7 cellular contexts compared by ENCODE assay signal in genomic region chr19:4007836-4008539, GRCh38. TPM values are rescaled to one million over a fixed set of nuclear protein-coding genes. Genes with fewer than 3 reads are reported as not detected.
DNase-seq lines count a peak whose midpoint lies in the region; ATAC-seq, FAIRE-seq and TF ChIP-seq lines count a peak whose summit lies in the region.

No MANE protein-coding gene starts in this region.

- no peak overlapping the region for H3K14ac ChIP-seq in H1 (ENCODE audit: insufficient read length)

- no peak overlapping the region for H2BK20ac ChIP-seq in H1 (ENCODE audit: low read length)

- FAIRE-seq in H1 (lab: Jason Lieb, UNC): no peak

- H2BK12ac ChIP-seq in H1 (ENCODE audit: low read depth, low read length): no peak overlapping the region

- H4K8ac ChIP-seq in H1 (ENCODE audit: extremely low read depth, insufficient read depth, low read length): peak overlapping the region; percentile 94

- no peak overlapping the region for H2BK15ac ChIP-seq in H1 (ENCODE audit: low read length)

- no peak for TF ChIP-seq RAD21 in H1 (IDR thresholded peaks at IDR 0.05 in 1 of 2, conservative IDR thresholded peaks at IDR 0.05 in 1 of 2; ENCODE audit: low read depth in 2 of 2, low read length in 2 of 2)

- ATAC-seq in HG02870 (IDR thresholded peaks at IDR 0.05; ENCODE audit: unreplicated experiment): peak; percentile 10
- ATAC-seq in T-helper 17 cell: no peak
- peak; percentile 8 for ATAC-seq in aorta (ENCODE audit: low FRiP score)

- DNase-seq in T-helper 17 cell: no peak
- DNase-seq in H1 (ENCODE audit: low read depth in 1 of 2, low spot score in 2 of 2): peak in 1 of 2 experiments; percentile 55
- DNase-seq in aorta: no peak
- DNase-seq in HEK293T (ENCODE audit: extremely low spot score): no peak

- peak overlapping the region; percentile 29 for H3K27ac Mint-ChIP-seq in T-helper 17 cell

- peak overlapping the region; percentile 63 to 96 for H3K4me2 ChIP-seq in H1 (ENCODE audit: insufficient read depth in 1 of 2, low read depth in 2 of 2, low read length in 2 of 2)

- intact Hi-C loops in aorta (cut with DNase I): loop anchor here in 1 of 2 donors (2.0 to 5.0 kb wide), 2 partner anchors 39 to 49 kb away; no protein-coding TSS in a partner anchor

- no peak overlapping the region; the same call in 1 of the 2 replicates for H3K18ac ChIP-seq in H1 (ENCODE audit: extremely low read depth, low read length)

- peaks cover 13 to 45% of the 10 kb centered on the region in 2 experiments for H3K79me2 ChIP-seq in H1 (ENCODE audit: control insufficient read depth in 1 of 2, insufficient read depth in 2 of 2, low read length in 2 of 2)

- H3K36me3 ChIP-seq in H1 (ENCODE audit: control insufficient read depth in 2 of 4, insufficient read depth in 4 of 4, low read length in 3 of 4) (peaks cover 0 to 4% (median 2%) of the 10 kb centered on the region in 4 experiments; a peak in 3 of 8 replicates), muscle layer of duodenum (ENCODE audit: control insufficient read depth in 1 of 2, insufficient read depth in 2 of 2, low read length in 2 of 2) (peaks cover 0 to 5% of the 10 kb centered on the region in 2 donors), aorta (ENCODE audit: control insufficient read depth in 1 of 2, insufficient read depth in 2 of 2, low read length in 1 of 2) (no peaks in the 10 kb centered on the region)

- CTCF ChIA-PET in H1 (lab: Charles Lee; ENCODE audit: partially characterized antibody) (interaction anchor here (1.0 to 1.5 kb wide), 2 partner anchors 9 to 20 kb away, joined by 3 to 5 read pairs; no protein-coding TSS in a partner anchor), HEK293T (lab: Yijun Ruan, JAX) (no interaction called here)

- H2AK5ac ChIP-seq in H1 (ENCODE audit: low read depth, low read length): no peak overlapping the region

- no peak overlapping the region for H2BK120ac ChIP-seq in H1 (replicated peaks; ENCODE audit: low read depth, low read length)

- H3K27me3 ChIP-seq in H1 (replicated peaks in 1 of 4; ENCODE audit: control insufficient read depth in 3 of 4, extremely low read depth in 1 of 4, insufficient read depth in 3 of 4, low read length in 3 of 4) (no peaks in the 10 kb centered on the region), muscle layer of duodenum (ENCODE audit: low read depth, low read length) (no peaks in the 10 kb centered on the region), aorta (ENCODE audit: control insufficient read depth in 1 of 2, insufficient read depth in 2 of 2, low read length in 1 of 2) (no peaks in the 10 kb centered on the region)

- peaks cover 16% of the 10 kb centered on the region for H3K4me1 Mint-ChIP-seq in T-helper 17 cell

- peaks cover 16 to 22% of the 10 kb centered on the region in 2 experiments for H4K20me1 ChIP-seq in H1 (replicated peaks in 1 of 2; ENCODE audit: control insufficient read depth in 1 of 2, insufficient read depth in 2 of 2, low read length in 2 of 2)

- POLR2A ChIA-PET in H1 (lab: Charles Lee; ENCODE audit: partially characterized antibody): interaction anchor here (0.9 to 7.2 kb wide), 15 partner anchors 11 to 132 kb away, joined by 3 to 125 read pairs (median 5); partner anchors contain the start of genes EEF2 and NMRK2
- POLR2A ChIA-PET in HEK293T (lab: Yijun Ruan, JAX): interaction anchor here (1.2 to 3.5 kb wide), 7 partner anchors 10 to 246 kb away, joined by 4 to 13 read pairs (median 10); partner anchors contain the start of genes APBA3, EEF2 and MRPL54

- H3K27me3 Mint-ChIP-seq in T-helper 17 cell: no peaks in the 10 kb centered on the region

- H3K4ac ChIP-seq in H1 (replicated peaks; ENCODE audit: insufficient read length, low read depth, low read length): no peak overlapping the region

- H3K9me3 ChIP-seq in T-helper 17 cell (ENCODE audit: control insufficient read depth, low read length, poor library complexity, severe bottlenecking) (no peaks in the 10 kb centered on the region), H1 (ENCODE audit: insufficient read depth in 2 of 2, low read depth in 1 of 2, low read length in 1 of 2) (no peaks in the 10 kb centered on the region), muscle layer of duodenum (ENCODE audit: control insufficient read depth in 1 of 2, low read length in 2 of 2) (no peaks in the 10 kb centered on the region), aorta (ENCODE audit: control insufficient read depth, low read length) (no peaks in the 10 kb centered on the region)

- no peak overlapping the region for H4K91ac ChIP-seq in H1 (replicated peaks; ENCODE audit: insufficient read length, low read length)

- H3K4me3 Mint-ChIP-seq in T-helper 17 cell: peak overlapping the region; percentile 90

- peak overlapping the region; percentile 53 to 70 (median 63) for H3K9ac ChIP-seq in H1 (replicated peaks in 1 of 4; ENCODE audit: extremely low read depth in 1 of 4, low read depth in 3 of 4, low read length in 3 of 4)

- peaks cover 8% of the 10 kb centered on the region; the same call in 1 of the 2 replicates for H3K79me1 ChIP-seq in H1 (ENCODE audit: low read depth, low read length)

- TF ChIP-seq POLR2A in H1 (IDR thresholded peaks at IDR 0.05; ENCODE audit: control extremely low read depth in 1 of 2, low read depth in 2 of 2, low read length in 2 of 2): no peak

- H3K56ac ChIP-seq in H1 (replicated peaks; ENCODE audit: insufficient read length, low read depth, low read length): peak overlapping the region; percentile 59

- H3K4me1 ChIP-seq in H1 (replicated peaks in 1 of 4; ENCODE audit: control insufficient read depth in 3 of 4, insufficient read depth in 4 of 4, low read length in 3 of 4): peaks cover 2 to 12% (median 5%) of the 10 kb centered on the region in 4 experiments
- H3K4me1 ChIP-seq in muscle layer of duodenum (ENCODE audit: control insufficient read depth in 1 of 2, insufficient read depth in 2 of 2, low read length in 2 of 2): peaks cover 12 to 48% of the 10 kb centered on the region in 2 donors
- H3K4me1 ChIP-seq in aorta (ENCODE audit: control insufficient read depth in 1 of 2, insufficient read depth in 2 of 2, low read length in 2 of 2): no peaks in the 10 kb centered on the region

- H3K27ac ChIP-seq in H1 (ENCODE audit: low read depth, low read length): no peak overlapping the region; the same call in 1 of the 2 replicates
- peak overlapping the region; percentile 63 for H3K27ac ChIP-seq in muscle layer of duodenum (ENCODE audit: low read length)
- no peak overlapping the region for H3K27ac ChIP-seq in aorta (ENCODE audit: low read depth in 1 of 2, low read length in 2 of 2)

- no peaks in the 10 kb centered on the region for H3K36me3 Mint-ChIP-seq in T-helper 17 cell (ENCODE audit: low read depth)

- TF ChIP-seq EP300 in H1 (IDR thresholded peaks at IDR 0.05; ENCODE audit: borderline replicate concordance in 1 of 2, low read depth in 2 of 2, low read length in 2 of 2): no peak

- H4K5ac ChIP-seq in H1 (ENCODE audit: insufficient read length, low read depth, low read length): peak overlapping the region; percentile 52

- H3K23ac ChIP-seq in H1 (ENCODE audit: insufficient read length): no peak overlapping the region

- 0% methylated on average over 22 of the region's 55 CpGs; no CpG with 5 or more reads in 1 of the 2 experiments for WGBS in H1 (ENCODE audit: extremely low coverage in 1 of 2, insufficient coverage in 1 of 2, insufficient read length in 1 of 2, insufficient replicate concordance in 2 of 2, low coverage in 1 of 2, low lambda C conversion rate in 2 of 2, missing lambda C conversion rate in 1 of 2), 2 experiments
- 0 to 1% methylated on average over 29 to 55 of the region's 55 CpGs for WGBS in aorta, 2 donors

- TF ChIP-seq CTCF in GM12875 (IDR thresholded peaks at IDR 0.05; ENCODE audit: borderline replicate concordance, insufficient read depth, low read depth, low read length) (no peak), H1 (IDR thresholded peaks at IDR 0.05; ENCODE audit: control extremely low read depth in 1 of 3, insufficient read depth in 1 of 3, low read depth in 1 of 3, low read length in 3 of 3) (no peak)

- peak overlapping the region; percentile 21; the same call in 1 of the 2 replicates for H2BK5ac ChIP-seq in H1 (ENCODE audit: low read depth, low read length)

- no peak overlapping the region for H2AFZ ChIP-seq in H1 (ENCODE audit: low read length)

- H3K23me2 ChIP-seq in H1 (ENCODE audit: low read depth, low read length): peaks cover 5% of the 10 kb centered on the region

- H3K4me3 ChIP-seq in GM12875 (ENCODE audit: low read depth, low read length) (peak overlapping the region; percentile 78), H1 (ENCODE audit: extremely low read depth in 1 of 4, insufficient read depth in 2 of 4, low read depth in 3 of 4, low read length in 4 of 4) (peak overlapping the region; percentile 60 to 99 (median 92)), muscle layer of duodenum (ENCODE audit: low read depth in 1 of 2, low read length in 2 of 2) (peak overlapping the region; percentile 78 to 95), aorta (ENCODE audit: low read length in 2 of 2) (peak overlapping the region; percentile 71 to 88)

RNA-seq across cellular contexts. Expression of gene PIAS4, which starts 0.5 kb away (rescaled TPM):
- total RNA-seq in T-helper 17 cell (10 to 100 TPM; 20.8 to 22.7 TPM), aorta (10 to 100 TPM; 14.9 to 20.3 TPM)
- 41.4 and 51.4 TPM in 2 replicates for total RNA-seq in H1 (2021; fragmentation: NEBNext Ultra II Directional; extraction: Animal tissue kit (Norgen Biotek cat#: 25700))
- polyA plus RNA-seq in H1 (2011; rRNA removed) (30.2 and 50.9 TPM in 2 replicates), aorta (10 to 100 TPM in 1 of 2 donors, 1 to 10 TPM in 1; 6.5 to 16.8 TPM)
- polyA plus RNA-seq in H1 (2011; cell fraction: cytosol; rRNA removed): 20.8 TPM
- polyA plus RNA-seq in H1 (2011; cell fraction: nucleus; rRNA removed): 63.1 TPM
- 38.4 to 43.8 TPM (median 41.8 TPM) in 4 replicates for polyA plus RNA-seq in H1 (2012, experiment 1 of 2)
- polyA plus RNA-seq in H1 (2012, experiment 2 of 2): 41.0 TPM
- polyA plus RNA-seq in H1 (2013, experiment 1 of 2): 50.9 TPM
- 51.6 TPM for polyA plus RNA-seq in H1 (2013, experiment 2 of 2)
- 15.1 and 22.0 TPM in 2 replicates for polyA minus RNA-seq in H1 (2011; rRNA and poly(A)+ RNA removed)
- polyA minus RNA-seq in H1 (2011; cell fraction: cytosol; rRNA and poly(A)+ RNA removed): 18.9 TPM
- polyA minus RNA-seq in H1 (2011; cell fraction: nucleus; rRNA and poly(A)+ RNA removed): 25.7 TPM

RNA-seq across cellular contexts. Expression of gene EEF2, which starts 22.7 kb away (rescaled TPM):
- 1,000 to 10,000 TPM; 2,788 to 2,859 TPM for total RNA-seq in T-helper 17 cell
- total RNA-seq in H1 (2021; fragmentation: NEBNext Ultra II Directional; extraction: Animal tissue kit (Norgen Biotek cat#: 25700)): 3,380 and 3,443 TPM in 2 replicates
- 1,554 and 2,482 TPM in 2 replicates for polyA plus RNA-seq in H1 (2011; rRNA removed)
- polyA plus RNA-seq in H1 (2011; cell fraction: cytosol; rRNA removed): 2,432 TPM
- 2,476 TPM for polyA plus RNA-seq in H1 (2011; cell fraction: nucleus; rRNA removed)
- 3,535 to 4,309 TPM (median 3,652 TPM) in 4 replicates for polyA plus RNA-seq in H1 (2012, experiment 1 of 2)
- polyA plus RNA-seq in H1 (2012, experiment 2 of 2): 3,970 TPM
- polyA plus RNA-seq in H1 (2013, experiment 1 of 2): 1,821 TPM
- 1,896 TPM for polyA plus RNA-seq in H1 (2013, experiment 2 of 2)
- 1,497 and 1,567 TPM in 2 replicates for polyA minus RNA-seq in H1 (2011; rRNA and poly(A)+ RNA removed)
- polyA minus RNA-seq in H1 (2011; cell fraction: cytosol; rRNA and poly(A)+ RNA removed): 2,226 TPM
- 1,168 TPM for polyA minus RNA-seq in H1 (2011; cell fraction: nucleus; rRNA and poly(A)+ RNA removed)
- 1,000 to 10,000 TPM; 1,616 to 1,851 TPM for total RNA-seq in aorta
- 1,000 to 10,000 TPM in 1 of 2 donors, 100 to 1,000 TPM in 1; 969 to 1,197 TPM for polyA plus RNA-seq in aorta

RNA-seq across cellular contexts. Expression of gene DAPK3, which starts 37.1 kb away (rescaled TPM):
- total RNA-seq in T-helper 17 cell (10 to 100 TPM; 28.7 to 31.3 TPM), aorta (100 to 1,000 TPM; 118 to 197 TPM)
- total RNA-seq in H1 (2021; fragmentation: NEBNext Ultra II Directional; extraction: Animal tissue kit (Norgen Biotek cat#: 25700)): 78.1 and 80.8 TPM in 2 replicates
- polyA plus RNA-seq in H1 (2011; rRNA removed) (53.2 and 76.8 TPM in 2 replicates), aorta (100 to 1,000 TPM in 1 of 2 donors, 10 to 100 TPM in 1; 78.0 to 146 TPM)
- polyA plus RNA-seq in H1 (2011; cell fraction: cytosol; rRNA removed): 70.8 TPM
- polyA plus RNA-seq in H1 (2011; cell fraction: nucleus; rRNA removed): 106 TPM
- polyA plus RNA-seq in H1 (2012, experiment 1 of 2): 67.8 to 88.3 TPM (median 85.3 TPM) in 4 replicates
- 51.5 TPM for polyA plus RNA-seq in H1 (2012, experiment 2 of 2)
- polyA plus RNA-seq in H1 (2013, experiment 1 of 2): 41.4 TPM
- 42.2 TPM for polyA plus RNA-seq in H1 (2013, experiment 2 of 2)
- 29.4 and 48.1 TPM in 2 replicates for polyA minus RNA-seq in H1 (2011; rRNA and poly(A)+ RNA removed)
- 45.4 TPM for polyA minus RNA-seq in H1 (2011; cell fraction: cytosol; rRNA and poly(A)+ RNA removed)
- 29.7 TPM for polyA minus RNA-seq in H1 (2011; cell fraction: nucleus; rRNA and poly(A)+ RNA removed)

RNA-seq across cellular contexts. Expression of gene ZBTB7A, which starts 58.7 kb away (rescaled TPM):
- 10 to 100 TPM; 47.3 to 51.1 TPM for total RNA-seq in T-helper 17 cell
- total RNA-seq in H1 (2021; fragmentation: NEBNext Ultra II Directional; extraction: Animal tissue kit (Norgen Biotek cat#: 25700)): 16.6 and 17.8 TPM in 2 replicates
- 5.6 and 9.1 TPM in 2 replicates for polyA plus RNA-seq in H1 (2011; rRNA removed)
- polyA plus RNA-seq in H1 (2011; cell fraction: cytosol; rRNA removed): 5.6 TPM
- 19.7 TPM for polyA plus RNA-seq in H1 (2011; cell fraction: nucleus; rRNA removed)
- polyA plus RNA-seq in H1 (2012, experiment 1 of 2): 5.4 to 9.5 TPM (median 8.5 TPM) in 4 replicates
- polyA plus RNA-seq in H1 (2012, experiment 2 of 2): 4.5 TPM
- polyA plus RNA-seq in H1 (2013, experiment 1 of 2): 17.9 TPM
- 15.8 TPM for polyA plus RNA-seq in H1 (2013, experiment 2 of 2)
- polyA minus RNA-seq in H1 (2011; rRNA and poly(A)+ RNA removed): 3.1 and 3.5 TPM in 2 replicates
- 9.5 TPM for polyA minus RNA-seq in H1 (2011; cell fraction: cytosol; rRNA and poly(A)+ RNA removed)
- 14.4 TPM for polyA minus RNA-seq in H1 (2011; cell fraction: nucleus; rRNA and poly(A)+ RNA removed)
- 10 to 100 TPM; 50.4 to 53.9 TPM for total RNA-seq in aorta
- polyA plus RNA-seq in aorta: 10 to 100 TPM in 1 of 2 donors, 1 to 10 TPM in 1; 7.8 to 14.5 TPM
